13 cellular contexts compared by ENCODE assay signal in the genomic region with DNA sequence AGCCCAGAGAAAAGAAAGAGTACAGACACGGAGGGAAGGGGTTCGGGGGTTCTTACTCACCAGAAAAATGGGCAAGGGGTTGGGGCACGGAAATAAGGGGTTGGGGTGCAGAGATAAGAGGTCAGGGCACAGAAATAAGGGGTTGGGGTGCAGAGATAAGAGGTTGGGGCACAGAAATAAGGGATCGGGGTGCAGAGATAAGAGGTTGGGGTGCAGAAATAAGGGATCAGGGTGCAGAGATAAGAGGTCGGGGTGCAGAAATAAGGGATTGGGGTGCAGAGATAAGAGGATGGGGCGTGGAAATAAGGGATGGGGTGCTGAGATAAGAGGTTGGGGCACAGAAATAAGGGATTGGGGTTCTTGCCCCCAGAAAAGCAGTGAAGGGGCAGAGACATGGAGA. TPM values are rescaled to one million over a fixed set of nuclear protein-coding genes. Genes with fewer than 3 reads are reported as not detected.
"Had no signal": no experiment of that assay in that cellular context is flagged by ENCODE, and none has a peak within 500 bp of the region (broad histone marks: within the 10 kb centered on the region; RNA-seq: fewer than 3 reads in every experiment).

No MANE protein-coding gene starts in this region.

RNA-seq across cellular contexts. Expression of a gene that starts 10.2 kb away (rescaled TPM):
- total RNA-seq: activated B cell treated with CpG ODN at 0.5 μM for 24 hours; activated CD4-positive, alpha-beta memory T cell treated with anti-CD3 and anti-CD28 coated beads for 36 hours; activated CD4-positive, alpha-beta memory T cell treated with anti-CD3 and anti-CD28 coated beads, Interleukin-2, amount 10 ng/mL, durations not matched to agents 7 days and 5 days; activated CD4-positive, alpha-beta T cell treated with anti-CD3 and anti-CD28 coated beads for 36 hours; activated CD4-positive, alpha-beta T cell treated with anti-CD3 and anti-CD28 coated beads, Interleukin-2, amount 10 ng/mL, durations not matched to agents 24 days and 14 days; activated CD4-positive, alpha-beta T cell treated with anti-CD3 and anti-CD28 coated beads, Interleukin-2, amount 10 ng/mL, durations not matched to agents 7 days and 5 days; activated CD8-positive, alpha-beta memory T cell treated with anti-CD3 and anti-CD28 coated beads for 36 hours; activated CD8-positive, alpha-beta memory T cell treated with anti-CD3 and anti-CD28 coated beads, Interleukin-2, amount 10 ng/mL, durations not matched to agents 7 days and 5 days; activated CD8-positive, alpha-beta T cell treated with anti-CD3 and anti-CD28 coated beads for 36 hours; activated CD8-positive, alpha-beta T cell treated with anti-CD3 and anti-CD28 coated beads, Interleukin-2, amount 10 ng/mL, durations not matched to agents 7 days and 5 days; T-helper 1 cell treated with Interleukin-12 subunit alpha and Interleukin-12 subunit beta and Interleukin-4 antibody, amounts not matched to agents 30 ng/mL and 1 ng/mL, for 36 hours; T-helper 17 cell; T-helper 2 cell treated with Interferon-gamma antibody and Interleukin-4, amounts not matched to agents 100 ng/mL and 5 ng/mL, for 36 hours had no signal

RNA-seq across cellular contexts. Expression of a gene that starts 26.7 kb away (rescaled TPM):
- total RNA-seq: activated B cell treated with CpG ODN at 0.5 μM for 24 hours; activated CD4-positive, alpha-beta memory T cell treated with anti-CD3 and anti-CD28 coated beads for 36 hours; activated CD4-positive, alpha-beta memory T cell treated with anti-CD3 and anti-CD28 coated beads, Interleukin-2, amount 10 ng/mL, durations not matched to agents 7 days and 5 days; activated CD4-positive, alpha-beta T cell treated with anti-CD3 and anti-CD28 coated beads for 36 hours; activated CD4-positive, alpha-beta T cell treated with anti-CD3 and anti-CD28 coated beads, Interleukin-2, amount 10 ng/mL, durations not matched to agents 24 days and 14 days; activated CD4-positive, alpha-beta T cell treated with anti-CD3 and anti-CD28 coated beads, Interleukin-2, amount 10 ng/mL, durations not matched to agents 7 days and 5 days; activated CD8-positive, alpha-beta memory T cell treated with anti-CD3 and anti-CD28 coated beads for 36 hours; activated CD8-positive, alpha-beta memory T cell treated with anti-CD3 and anti-CD28 coated beads, Interleukin-2, amount 10 ng/mL, durations not matched to agents 7 days and 5 days; activated CD8-positive, alpha-beta T cell treated with anti-CD3 and anti-CD28 coated beads for 36 hours; activated CD8-positive, alpha-beta T cell treated with anti-CD3 and anti-CD28 coated beads, Interleukin-2, amount 10 ng/mL, durations not matched to agents 7 days and 5 days; T-helper 1 cell treated with Interleukin-12 subunit alpha and Interleukin-12 subunit beta and Interleukin-4 antibody, amounts not matched to agents 30 ng/mL and 1 ng/mL, for 36 hours; T-helper 17 cell; T-helper 2 cell treated with Interferon-gamma antibody and Interleukin-4, amounts not matched to agents 100 ng/mL and 5 ng/mL, for 36 hours had no signal

RNA-seq across cellular contexts. Expression of a gene that starts 35.7 kb away (rescaled TPM):
- total RNA-seq: activated B cell treated with CpG ODN at 0.5 μM for 24 hours; activated CD4-positive, alpha-beta memory T cell treated with anti-CD3 and anti-CD28 coated beads for 36 hours; activated CD4-positive, alpha-beta memory T cell treated with anti-CD3 and anti-CD28 coated beads, Interleukin-2, amount 10 ng/mL, durations not matched to agents 7 days and 5 days; activated CD4-positive, alpha-beta T cell treated with anti-CD3 and anti-CD28 coated beads for 36 hours; activated CD4-positive, alpha-beta T cell treated with anti-CD3 and anti-CD28 coated beads, Interleukin-2, amount 10 ng/mL, durations not matched to agents 24 days and 14 days; activated CD4-positive, alpha-beta T cell treated with anti-CD3 and anti-CD28 coated beads, Interleukin-2, amount 10 ng/mL, durations not matched to agents 7 days and 5 days; activated CD8-positive, alpha-beta memory T cell treated with anti-CD3 and anti-CD28 coated beads for 36 hours; activated CD8-positive, alpha-beta memory T cell treated with anti-CD3 and anti-CD28 coated beads, Interleukin-2, amount 10 ng/mL, durations not matched to agents 7 days and 5 days; activated CD8-positive, alpha-beta T cell treated with anti-CD3 and anti-CD28 coated beads for 36 hours; activated CD8-positive, alpha-beta T cell treated with anti-CD3 and anti-CD28 coated beads, Interleukin-2, amount 10 ng/mL, durations not matched to agents 7 days and 5 days; T-helper 1 cell treated with Interleukin-12 subunit alpha and Interleukin-12 subunit beta and Interleukin-4 antibody, amounts not matched to agents 30 ng/mL and 1 ng/mL, for 36 hours; T-helper 17 cell; T-helper 2 cell treated with Interferon-gamma antibody and Interleukin-4, amounts not matched to agents 100 ng/mL and 5 ng/mL, for 36 hours had no signal
